ENCODE assay signal across 17 cellular contexts in the genomic region with DNA sequence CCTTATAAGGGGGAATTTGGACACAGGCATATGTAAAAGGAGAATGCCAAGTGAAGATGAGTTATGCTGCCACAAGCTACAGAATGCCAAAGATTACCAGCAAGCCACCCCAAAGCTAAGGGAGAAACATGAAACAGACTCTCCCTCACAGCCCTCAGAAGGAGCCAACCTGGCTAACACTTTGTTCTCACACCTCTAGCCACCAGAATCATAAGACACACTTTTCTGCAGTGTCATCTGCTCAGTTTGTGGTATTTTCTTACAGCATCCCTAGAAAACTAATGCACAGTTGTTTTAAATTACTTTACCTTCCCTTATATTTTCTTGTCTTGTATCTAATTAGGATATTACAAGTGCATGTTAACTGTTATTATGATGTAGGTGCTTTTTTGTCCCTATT. TPM values are rescaled to one million over a fixed set of nuclear protein-coding genes. Genes with fewer than 3 reads are reported as not detected.
A peak's percentile ranks its signal among the peaks of the same experiment; 100 is the strongest.
DNase-seq lines count a peak whose midpoint lies in the region; ATAC-seq and TF ChIP-seq lines count a peak whose summit lies in the region.
"Had no signal": no experiment of that assay in that cellular context is flagged by ENCODE, and none has a peak within 500 bp of the region (broad histone marks: within the 10 kb centered on the region; RNA-seq: fewer than 3 reads in every experiment).

No MANE protein-coding gene starts in this region.

- in situ Hi-C loops in transverse colon (cut with MboI; ENCODE audit: low pct_ligation_motif_present in 1 of 4, low pct_unique_long_range_greater_than_20kb in 1 of 4, low sequenced_read_pairs in 3 of 4) = loop anchor here in 3 of 4 donors (10.0 to 25.0 kb wide), 2 partner anchors 378 to 391 kb away; a partner anchor contains a TSS

- H3K4me3 ChIP-seq in mesendoderm (ENCODE audit: low read length) (no peak overlapping the region), subcutaneous abdominal adipose tissue (ENCODE audit: low read depth in 1 of 5, low read length in 5 of 5) (no peak overlapping the region), sigmoid colon (no peak overlapping the region), upper lobe of left lung (no peak overlapping the region), transverse colon (no peak overlapping the region)
- H3K4me3 ChIP-seq: BLaER1 treated with 17β-estradiol and CSF1 and Interleukin-3, amounts not matched to agents 10 nM and 100 nM; GM12878 had no signal

- no peak overlapping the region for H2AK5ac ChIP-seq in mesendoderm (ENCODE audit: low read length)

- H3K27ac ChIP-seq in mesendoderm (ENCODE audit: low read depth, low read length) = no peak overlapping the region
- peak overlapping the region; percentile 2 for H3K27ac ChIP-seq in subcutaneous abdominal adipose tissue (ENCODE audit: low read depth, low read length)
- H3K27ac ChIP-seq in sigmoid colon = no peak overlapping the region
- H3K27ac ChIP-seq in upper lobe of left lung = no peak overlapping the region
- no peak overlapping the region for H3K27ac ChIP-seq in transverse colon
- H3K27ac ChIP-seq: BLaER1 treated with 17β-estradiol and CSF1 and Interleukin-3, amounts not matched to agents 10 nM and 100 nM; HL-60 had no signal

- H4K8ac ChIP-seq in mesendoderm (ENCODE audit: low read depth, low read length) = no peak overlapping the region

- H3K4me2 ChIP-seq in mesendoderm (ENCODE audit: low read length) = no peak overlapping the region
- H3K4me2 ChIP-seq: BLaER1 treated with 17β-estradiol and CSF1 and Interleukin-3, amounts not matched to agents 10 nM and 100 nM had no signal

- peak in 1 of 2 donors; percentile 34 for ATAC-seq in activated T-cell treated with anti-CD3 and anti-CD28 coated beads, Interleukin-2, amount 50 U/mL, for 72 hours (replicated peaks in 1 of 2)
- no peak for ATAC-seq in central memory CD8-positive, alpha-beta T cell (replicated peaks; ENCODE audit: extremely low read depth, poor library complexity, severe bottlenecking)
- no peak for ATAC-seq in upper lobe of left lung (ENCODE audit: low FRiP score in 2 of 2)
- ATAC-seq: GM12878 had no signal

- no peak overlapping the region for H4K5ac ChIP-seq in mesendoderm (ENCODE audit: low read length)

- H3K4me1 Mint-ChIP-seq in activated T-cell treated with anti-CD3 and anti-CD28 coated beads, Interleukin-2, amount 50 U/mL, for 72 hours (ENCODE audit: low read depth) = peaks cover 24% of the 10 kb centered on the region
- H3K4me1 Mint-ChIP-seq in central memory CD8-positive, alpha-beta T cell = peaks cover 25% of the 10 kb centered on the region

- peak overlapping the region; percentile 59 for H3K23ac ChIP-seq in mesendoderm (ENCODE audit: low read length)

- H3K27me3 Mint-ChIP-seq in activated T-cell treated with anti-CD3 and anti-CD28 coated beads, Interleukin-2, amount 50 U/mL, for 72 hours (ENCODE audit: low read depth) = no peaks in the 10 kb centered on the region
- no peaks in the 10 kb centered on the region for H3K27me3 Mint-ChIP-seq in central memory CD8-positive, alpha-beta T cell
- H3K27me3 Mint-ChIP-seq: CD4-positive, alpha-beta T cell had no signal

- no peaks in the 10 kb centered on the region for H3K79me2 ChIP-seq in mesendoderm (ENCODE audit: control insufficient read depth, insufficient read depth, low read length)

- intact Hi-C loops in sigmoid colon (cut with DNase I) (loop anchor here (1.0 to 10.0 kb wide), 3 partner anchors 13 to 1561 kb away; a partner anchor contains a TSS), transverse colon (cut with DNase I; ENCODE audit: low total_unique reads) (no loop called here)

- no peak overlapping the region for H2BK5ac ChIP-seq in mesendoderm (ENCODE audit: low read length)

- no peaks in the 10 kb centered on the region for H3K9me3 Mint-ChIP-seq in activated T-cell treated with anti-CD3 and anti-CD28 coated beads, Interleukin-2, amount 50 U/mL, for 72 hours
- H3K9me3 Mint-ChIP-seq in central memory CD8-positive, alpha-beta T cell = no peaks in the 10 kb centered on the region
- H3K9me3 Mint-ChIP-seq: CD4-positive, alpha-beta T cell; HFFc6 had no signal

- no peaks in the 10 kb centered on the region for H3K36me3 Mint-ChIP-seq in activated T-cell treated with anti-CD3 and anti-CD28 coated beads, Interleukin-2, amount 50 U/mL, for 72 hours (ENCODE audit: insufficient read depth in 2 of 2)
- peaks cover 5% of the 10 kb centered on the region for H3K36me3 Mint-ChIP-seq in central memory CD8-positive, alpha-beta T cell (ENCODE audit: insufficient read depth)

- H3K18ac ChIP-seq in mesendoderm (ENCODE audit: low read length) = no peak overlapping the region

- no peak overlapping the region for H3K4ac ChIP-seq in mesendoderm (ENCODE audit: low read depth, low read length)

- H3K4me3 Mint-ChIP-seq in activated T-cell treated with anti-CD3 and anti-CD28 coated beads, Interleukin-2, amount 50 U/mL, for 72 hours = no peak overlapping the region
- no peak overlapping the region for H3K4me3 Mint-ChIP-seq in central memory CD8-positive, alpha-beta T cell
- H3K4me3 Mint-ChIP-seq: CD4-positive, alpha-beta T cell; HFFc6 had no signal

- no peak overlapping the region for H2BK120ac ChIP-seq in mesendoderm (ENCODE audit: low read depth, low read length)

- peak overlapping the region; percentile 29 for H3K27ac Mint-ChIP-seq in activated T-cell treated with anti-CD3 and anti-CD28 coated beads, Interleukin-2, amount 50 U/mL, for 72 hours
- peak overlapping the region; percentile 5 for H3K27ac Mint-ChIP-seq in central memory CD8-positive, alpha-beta T cell (ENCODE audit: low read depth)
- H3K27ac Mint-ChIP-seq: HFFc6 had no signal

- no peak for DNase-seq in activated T-cell treated with anti-CD3 and anti-CD28 coated beads, Interleukin-2, amount 50 U/mL, for 72 hours
- DNase-seq in activated T-cell treated with anti-CD3 and anti-CD28 coated beads, Interleukin-2, amount 50 U/mL, for 1 hour = no peak
- no peak for DNase-seq in central memory CD8-positive, alpha-beta T cell (ENCODE audit: low spot score in 2 of 2)
- DNase-seq in mesendoderm (no peak), sigmoid colon (no peak), upper lobe of left lung (no peak), transverse colon (no peak)
- DNase-seq: ACHN; Calu3; CD4-positive, alpha-beta T cell; DMS 273 treated with DMSO at 0.1 percent for 48 hours; HCEC 1CT; HFFc6 had no signal

- H3K79me1 ChIP-seq in mesendoderm (ENCODE audit: low read length) = no peaks in the 10 kb centered on the region

- no peak overlapping the region for H2BK15ac ChIP-seq in mesendoderm (replicated peaks; ENCODE audit: low read depth)

- H3K4me1 ChIP-seq in mesendoderm (ENCODE audit: control insufficient read depth, low read depth, low read length) (peaks cover 2% of the 10 kb centered on the region), subcutaneous abdominal adipose tissue (ENCODE audit: control insufficient read depth in 5 of 5, insufficient read depth in 5 of 5, low read length in 5 of 5) (peaks cover 13 to 40% (median 35%) of the 10 kb centered on the region in 5 donors), sigmoid colon (peaks cover 0 to 25% (median 23%) of the 10 kb centered on the region in 4 donors), upper lobe of left lung (peaks cover 21 to 26% (median 23%) of the 10 kb centered on the region in 4 donors), transverse colon (peaks cover 19 to 33% (median 23%) of the 10 kb centered on the region in 4 donors)

- TF ChIP-seq CTCF in sigmoid colon (IDR thresholded peaks at IDR 0.05) (no peak), upper lobe of left lung (IDR thresholded peaks at IDR 0.05) (no peak), transverse colon (IDR thresholded peaks at IDR 0.05) (no peak)

- H3K56ac ChIP-seq in mesendoderm (ENCODE audit: low read length) = no peak overlapping the region

- H3K36me3 ChIP-seq in mesendoderm (ENCODE audit: control insufficient read depth, insufficient read depth, low read length) = no peaks in the 10 kb centered on the region
- H3K36me3 ChIP-seq in subcutaneous abdominal adipose tissue (ENCODE audit: control insufficient read depth in 5 of 5, insufficient read depth in 5 of 5, low read length in 5 of 5) = peaks cover 0 to 4% (median 0%) of the 10 kb centered on the region in 5 donors
- no peaks in the 10 kb centered on the region for H3K36me3 ChIP-seq in sigmoid colon
- H3K36me3 ChIP-seq in upper lobe of left lung = peaks cover 0 to 3% (median 0%) of the 10 kb centered on the region in 4 donors
- H3K36me3 ChIP-seq in transverse colon = no peaks in the 10 kb centered on the region

- TF ChIP-seq POLR2A in sigmoid colon (IDR thresholded peaks at IDR 0.05) (no peak), upper lobe of left lung (IDR thresholded peaks at IDR 0.05) (no peak), transverse colon (IDR thresholded peaks at IDR 0.05) (no peak)

- TF ChIP-seq EP300 in sigmoid colon (IDR thresholded peaks at IDR 0.05) (no peak), upper lobe of left lung (IDR thresholded peaks at IDR 0.05) (no peak), transverse colon (IDR thresholded peaks at IDR 0.05; ENCODE audit: low read depth) (no peak)

- H3K9me3 ChIP-seq in subcutaneous abdominal adipose tissue (ENCODE audit: control insufficient read depth in 5 of 5, low read length in 5 of 5) (no peaks in the 10 kb centered on the region), sigmoid colon (no peaks in the 10 kb centered on the region), upper lobe of left lung (no peaks in the 10 kb centered on the region), transverse colon (no peaks in the 10 kb centered on the region)
- H3K9me3 ChIP-seq: BLaER1 treated with 17β-estradiol and CSF1 and Interleukin-3, amounts not matched to agents 10 nM and 100 nM had no signal

- H3K27me3 ChIP-seq in mesendoderm (ENCODE audit: insufficient read depth, low read length, poor library complexity) (no peaks in the 10 kb centered on the region), subcutaneous abdominal adipose tissue (ENCODE audit: control insufficient read depth in 5 of 5, insufficient read depth in 4 of 5, low read length in 5 of 5) (no peaks in the 10 kb centered on the region), sigmoid colon (no peaks in the 10 kb centered on the region), upper lobe of left lung (no peaks in the 10 kb centered on the region), transverse colon (no peaks in the 10 kb centered on the region)
- H3K27me3 ChIP-seq: BLaER1 treated with 17β-estradiol and CSF1 and Interleukin-3, amounts not matched to agents 10 nM and 100 nM had no signal

- H3K9ac ChIP-seq in mesendoderm (ENCODE audit: low read length) (no peak overlapping the region), subcutaneous abdominal adipose tissue (ENCODE audit: low read length in 5 of 5) (peak overlapping the region in 1 of 5 donors; percentile 4)
- H3K9ac ChIP-seq: BLaER1 treated with 17β-estradiol and CSF1 and Interleukin-3, amounts not matched to agents 10 nM and 100 nM had no signal

RNA-seq across cellular contexts. Expression of a gene that starts 43.2 kb away (rescaled TPM):
- total RNA-seq in activated T-cell treated with anti-CD3 and anti-CD28 coated beads, Interleukin-2, amount 50 U/mL, for 72 hours = 100 to 1,000 TPM; 136 to 147 TPM
- 282 TPM for polyA plus RNA-seq in mesendoderm (2013, experiment 1 of 2)
- polyA plus RNA-seq in mesendoderm (2013, experiment 2 of 2) = 283 TPM
- total RNA-seq in sigmoid colon (100 to 1,000 TPM; 128 to 205 (median 183) TPM), upper lobe of left lung (100 to 1,000 TPM in 5 of 6 donors, 10 to 100 TPM in 1; 94.3 to 330 (median 212) TPM), transverse colon (100 to 1,000 TPM; 150 to 540 (median 469) TPM)
- 100 to 1,000 TPM; 292 to 804 (median 561) TPM for polyA plus RNA-seq in sigmoid colon
